ENCODE assay signal across 9 cellular contexts in the genomic region with DNA sequence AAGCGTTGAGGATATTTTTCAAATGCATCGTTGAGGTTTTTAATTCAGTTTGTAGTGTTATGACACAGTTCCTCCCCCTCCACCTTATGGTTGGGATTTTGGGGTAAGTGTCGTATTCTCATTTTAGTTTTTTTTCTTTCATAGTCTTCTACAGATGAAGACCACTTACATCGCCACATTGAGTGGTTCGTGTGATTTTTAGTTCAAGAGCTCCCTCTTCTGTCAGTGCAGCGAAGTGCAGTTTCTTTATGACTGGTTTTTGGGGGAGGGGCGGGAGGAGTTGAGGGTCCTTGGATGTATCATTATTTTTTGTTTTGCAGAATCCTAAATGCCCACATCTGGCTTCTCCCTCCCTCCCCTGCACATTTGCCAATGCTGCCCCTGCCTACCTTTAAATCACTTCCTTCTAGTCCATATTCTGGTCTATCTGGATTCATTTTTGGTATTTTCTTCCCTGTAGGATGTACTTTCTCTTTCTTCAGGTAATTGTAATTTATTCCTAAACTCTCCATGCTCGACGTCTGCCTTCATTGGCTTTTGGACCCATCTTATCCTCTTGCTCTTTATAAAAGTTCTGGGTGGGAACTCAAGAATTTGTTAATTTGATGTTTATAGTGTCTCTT.
DNase-seq lines count a peak whose midpoint lies in the region; ATAC-seq and TF ChIP-seq lines count a peak whose summit lies in the region.
"Had no signal": no experiment of that assay in that cellular context is flagged by ENCODE, and none has a peak within 500 bp of the region (broad histone marks: within the 10 kb centered on the region; RNA-seq: fewer than 3 reads in every experiment).

No MANE protein-coding gene starts in this region.

- H3K27ac Mint-ChIP-seq in osteocyte (ENCODE audit: unreplicated experiment): no peak overlapping the region
- H3K27ac Mint-ChIP-seq: activated naive CD4-positive, alpha-beta T cell treated with anti-CD3 and anti-CD28 coated beads, Interleukin-2, amount 50 U/mL, for 72 hours had no signal

- H3K9me3 Mint-ChIP-seq in osteocyte (ENCODE audit: unreplicated experiment): no peaks in the 10 kb centered on the region
- H3K9me3 Mint-ChIP-seq: activated naive CD4-positive, alpha-beta T cell treated with anti-CD3 and anti-CD28 coated beads, Interleukin-2, amount 50 U/mL, for 72 hours had no signal

- H3K27me3 Mint-ChIP-seq in osteocyte (ENCODE audit: unreplicated experiment): no peaks in the 10 kb centered on the region

- DNase-seq in activated CD8-positive, alpha-beta memory T cell treated with anti-CD3 and anti-CD28 coated beads, Interleukin-2, amount 50 U/mL, for 48 hours: peak; percentile 57
- no peak for DNase-seq in activated CD8-positive, alpha-beta memory T cell treated with anti-CD3 and anti-CD28 coated beads for 24 hours
- DNase-seq in LNCaP clone FGC (ENCODE audit: low read depth) (no peak), RPMI8226 (peak; percentile 55), epithelial cell of esophagus (ENCODE audit: low read depth) (peak; percentile 35), osteocyte (ENCODE audit: extremely low spot score, unreplicated experiment) (no peak)

- H3K36me3 Mint-ChIP-seq in osteocyte (ENCODE audit: unreplicated experiment): no peaks in the 10 kb centered on the region
- H3K36me3 Mint-ChIP-seq: activated naive CD4-positive, alpha-beta T cell treated with anti-CD3 and anti-CD28 coated beads, Interleukin-2, amount 50 U/mL, for 72 hours had no signal

- H3K4me1 Mint-ChIP-seq in osteocyte (ENCODE audit: unreplicated experiment): peaks cover 2% of the 10 kb centered on the region

- H3K4me3 ChIP-seq in LNCaP clone FGC (ENCODE audit: low read depth, low read length) (no peak overlapping the region), epithelial cell of esophagus (ENCODE audit: low read length) (no peak overlapping the region)

- TF ChIP-seq CTCF in LNCaP clone FGC (IDR thresholded peaks at IDR 0.05; ENCODE audit: control insufficient read depth, extremely low read depth, insufficient read depth) (peak; percentile 90), epithelial cell of esophagus (IDR thresholded peaks at IDR 0.05; ENCODE audit: insufficient read depth, low read depth, low read length, missing control alignments) (peak; percentile 85), osteocyte (IDR thresholded peaks at IDR 0.05) (peak; percentile 78)

- no peak overlapping the region for H3K4me3 Mint-ChIP-seq in osteocyte (ENCODE audit: unreplicated experiment)

- ATAC-seq in HG02973 (IDR thresholded peaks at IDR 0.05; ENCODE audit: unreplicated experiment) (no peak), HG03025 (IDR thresholded peaks at IDR 0.05; ENCODE audit: low FRiP score, unreplicated experiment) (no peak)
- ATAC-seq: activated naive CD4-positive, alpha-beta T cell treated with anti-CD3 and anti-CD28 coated beads, Interleukin-2, amount 50 U/mL, for 72 hours had no signal

Comparison
In these comparisons a context has a peak if more than half of its experiments do, and no peak if none do; other contexts are left out.
1. DNase-seq: peak in activated CD8-positive, alpha-beta memory T cell treated with anti-CD3 and anti-CD28 coated beads, Interleukin-2, amount 50 U/mL, for 48 hours (single experiment), RPMI8226 (single experiment) and epithelial cell of esophagus (single experiment); none in activated CD8-positive, alpha-beta memory T cell treated with anti-CD3 and anti-CD28 coated beads for 24 hours (single experiment), LNCaP clone FGC (single experiment) and osteocyte (single experiment).
2. Peak in every context shown above with its lines, with median percentiles within 50 percentile points of each other: CTCF ChIP-seq.